Comparison of ENCODE assay signal across 11 cellular contexts in the genomic region with DNA sequence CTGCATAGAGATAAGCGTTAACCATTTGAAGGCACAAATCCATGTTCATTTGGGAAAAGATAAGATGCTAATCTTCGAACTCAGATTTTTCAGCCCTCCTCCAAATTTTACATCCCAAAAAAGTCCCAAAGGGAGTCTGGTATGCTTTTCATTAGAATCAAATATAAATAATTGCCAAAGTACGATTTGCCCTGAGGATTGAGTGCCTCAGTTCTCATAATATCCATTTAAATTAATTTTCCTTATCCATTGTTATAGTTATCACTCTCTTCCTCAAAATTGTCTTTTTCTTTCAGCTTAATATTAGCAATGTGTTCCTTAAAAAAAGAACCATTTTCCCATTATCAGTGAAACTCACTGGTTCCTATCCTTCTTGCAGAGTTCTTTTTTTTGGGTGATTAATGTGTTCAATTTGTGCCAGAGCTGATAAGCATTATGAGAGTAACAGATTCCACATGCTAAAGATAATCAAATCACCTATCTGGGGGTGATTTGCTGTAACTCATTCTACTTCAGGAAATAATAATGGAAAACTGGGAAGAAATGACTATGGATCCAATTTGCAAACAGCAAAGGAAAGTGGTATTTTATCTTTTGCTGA. TPM values are rescaled to one million over a fixed set of nuclear protein-coding genes. Genes with fewer than 3 reads are reported as not detected.
DNase-seq lines count a peak whose midpoint lies in the region; ATAC-seq and TF ChIP-seq lines count a peak whose summit lies in the region.
"Had no signal": no experiment of that assay in that cellular context is flagged by ENCODE, and none has a peak within 500 bp of the region (broad histone marks: within the 10 kb centered on the region; RNA-seq: fewer than 3 reads in every experiment).

No MANE protein-coding gene starts in this region.

- H3K36me3 ChIP-seq in IMR-90 (ENCODE audit: control insufficient read depth, insufficient read depth, low read length) (no peaks in the 10 kb centered on the region), lung (ENCODE audit: control insufficient read depth in 2 of 2, insufficient read depth in 2 of 2, low read length in 2 of 2) (no peaks in the 10 kb centered on the region)

- no peaks in the 10 kb centered on the region for H4K20me1 ChIP-seq in IMR-90 (ENCODE audit: insufficient read depth, low read length)

- H3K27me3 ChIP-seq in IMR-90 (ENCODE audit: control insufficient read depth, insufficient read depth, low read length) = no peaks in the 10 kb centered on the region
- H3K27me3 ChIP-seq in lung (ENCODE audit: control insufficient read depth, insufficient read depth) = no peaks in the 10 kb centered on the region

- H2AFZ ChIP-seq in IMR-90 (replicated peaks; ENCODE audit: low read length, poor library complexity) = peak overlapping the region; percentile 93

- H3K9me3 ChIP-seq in IMR-90 (ENCODE audit: control insufficient read depth, insufficient read depth, low read length) (no peaks in the 10 kb centered on the region), lung (ENCODE audit: control insufficient read depth in 2 of 2, insufficient read depth in 1 of 2, low read length in 1 of 2) (no peaks in the 10 kb centered on the region)

- 0 out of 4 replicates have a peak, but pooled peaks cover 0 to 3% of the 10 kb centered on the region in 2 experiments for H3K79me1 ChIP-seq in IMR-90 (ENCODE audit: low read depth in 1 of 2, low read length in 2 of 2)

- H3K4ac ChIP-seq in IMR-90 (ENCODE audit: low read depth, low read length) = peak overlapping the region; percentile 98

- peak overlapping the region; percentile 85 for H2BK5ac ChIP-seq in IMR-90 (ENCODE audit: low read depth, low read length, poor library complexity, severe bottlenecking)

- H4K91ac ChIP-seq in IMR-90 (ENCODE audit: insufficient read depth, low read depth, low read length) = peak overlapping the region; percentile 96

- peak overlapping the region; percentile 100 for H3K18ac ChIP-seq in IMR-90 (ENCODE audit: low read depth, low read length)

- H3K4me2 ChIP-seq in IMR-90 (ENCODE audit: low read depth, low read length) = peak overlapping the region; percentile 98

- TF ChIP-seq CTCF in IMR-90 (conservative IDR thresholded peaks at IDR 0.05; ENCODE audit: low read depth, low read length) = no peak
- TF ChIP-seq CTCF in lung (IDR thresholded peaks at IDR 0.05; ENCODE audit: control extremely low read depth, extremely low read depth) = no peak

- peak overlapping the region; percentile 96 for H2BK20ac ChIP-seq in IMR-90 (ENCODE audit: low read depth, low read length)

- CTCF ChIA-PET in IMR-90 (lab: Yijun Ruan, JAX) = interaction anchor here (1.5 kb wide), 1 partner anchor 24 kb away, joined by 3 read pairs; no protein-coding TSS in a partner anchor

- peak overlapping the region; percentile 95 for H4K5ac ChIP-seq in IMR-90 (ENCODE audit: low read depth, low read length)

- H2AK5ac ChIP-seq in IMR-90 (ENCODE audit: low read depth, low read length) = peak overlapping the region; percentile 78; the same call in 1 of the 2 replicates

- dilution Hi-C loops in IMR-90 (cut with HindIII; ENCODE audit: low sequenced_read_pairs, unreplicated experiment) = no loop called here

- TSS peak; percentile 68 for BruUV-seq in IMR-90 (replicated peaks; lab: Mats Ljungman, UMichigan)

- no CpG with 5 or more reads among the region's 3 CpGs for WGBS in IMR-90 (ENCODE audit: extremely low coverage in 2 of 2, insufficient read length in 1 of 2), 2 experiments
- 40 to 66% methylated on average over 3 of the region's 3 CpGs for WGBS in lung, 2 donors

- in situ Hi-C loops in IMR-90 (cut with MboI; ENCODE audit: low sequenced_read_pairs) = no loop called here

- POLR2A ChIA-PET in IMR-90 (lab: Charles Lee; ENCODE audit: unreplicated experiment) = interaction anchor here (0.5 kb wide), 1 partner anchor 58 kb away, joined by 3 read pairs; no protein-coding TSS in a partner anchor

- H3K9me1 ChIP-seq in IMR-90 (ENCODE audit: insufficient read depth, low read length) = peaks cover 3% of the 10 kb centered on the region; the same call in 1 of the 2 replicates

- peaks cover 10% of the 10 kb centered on the region for H3K4me1 ChIP-seq in IMR-90 (ENCODE audit: control insufficient read depth, insufficient read depth, low read length)
- peaks cover 0 to 8% of the 10 kb centered on the region in 2 donors for H3K4me1 ChIP-seq in lung (ENCODE audit: control insufficient read depth in 2 of 2, insufficient read depth in 2 of 2, low read length in 2 of 2)

- H2AK9ac ChIP-seq in IMR-90 (replicated peaks; ENCODE audit: low read depth, low read length, poor library complexity) = peak overlapping the region; percentile 73

- H2BK15ac ChIP-seq in IMR-90 (ENCODE audit: low read depth, low read length) = peak overlapping the region; percentile 81

- peak overlapping the region; percentile 98 for H3K14ac ChIP-seq in IMR-90 (replicated peaks; ENCODE audit: low read depth, low read length)

- intact Hi-C loops in IMR-90 (cut with micrococcal nuclease) = loop anchor here (5.0 to 10.0 kb wide), 2 partner anchors 310 to 537 kb away; a partner anchor contains a TSS

- peak overlapping the region; percentile 93 for H3K56ac ChIP-seq in IMR-90 (ENCODE audit: extremely low read depth, insufficient read depth, low read length)

- H3K23ac ChIP-seq in IMR-90 (ENCODE audit: low read depth, low read length) = peak overlapping the region; percentile 81

- no peak for TF ChIP-seq POLR2A in IMR-90 (IDR thresholded peaks at IDR 0.05; ENCODE audit: low read depth, low read length)

- no peak for TF ChIP-seq RAD21 in IMR-90 (IDR thresholded peaks at IDR 0.05; ENCODE audit: low read length)

- H3K4me3 ChIP-seq in IMR-90 (ENCODE audit: insufficient read depth, low read depth, low read length) (peak overlapping the region; percentile 80), lung (peak overlapping the region; percentile 36)

- H3K27ac ChIP-seq in IMR-90 (ENCODE audit: insufficient read depth, low read length) (peak overlapping the region; percentile 88), cingulate gyrus (ENCODE audit: low read depth, low read length) (peak overlapping the region; percentile 88), lung (ENCODE audit: low read depth in 1 of 2, low read length in 1 of 2) (peak overlapping the region; percentile 45 to 87)

- ATAC-seq in IMR-90 (ENCODE audit: low read depth) (no peak), lung (ENCODE audit: insufficient read depth, low FRiP score) (no peak), GM21576 (IDR thresholded peaks at IDR 0.05; ENCODE audit: unreplicated experiment) (no peak), HG03108 (IDR thresholded peaks at IDR 0.05; ENCODE audit: unreplicated experiment) (no peak)
- ATAC-seq: stimulated activated naive B cell treated with anti-CD40 and anti-IgM and Interleukin-4, amounts not matched to agents 10 μg/mL and 1 μg/mL and 100 μg/mL, for 72 hours had no signal

- peak overlapping the region; percentile 97 for H2BK120ac ChIP-seq in IMR-90 (ENCODE audit: low read depth, low read length)

- H4K8ac ChIP-seq in IMR-90 (ENCODE audit: low read depth in 2 of 2, low read length in 2 of 2) = peak overlapping the region; percentile 93 to 99

- H3K9ac ChIP-seq in IMR-90 (ENCODE audit: low read depth, low read length) = peak overlapping the region; percentile 85

- DNase-seq in IMR-90 (no peak), lung (ENCODE audit: low spot score) (no peak), superior temporal gyrus (ENCODE audit: extremely low spot score) (peak; percentile 53), MV-4-11 (lab: John Stamatoyannopoulos, UW) (no peak), EL (no peak)
- DNase-seq: activated CD4-positive, alpha-beta T cell treated with anti-CD3 and anti-CD28 coated beads, Interleukin-2, amount 50 U/mL, for 1 hour; stimulated activated naive B cell treated with anti-CD40 and anti-IgM and Interleukin-4, amounts not matched to agents 10 μg/mL and 1 μg/mL and 100 μg/mL, for 72 hours had no signal

TF ChIP-seq in IMR-90, 13 proteins besides CTCF, POLR2A, EP300 and RAD21:
- TF ChIP-seq SMC3 (IDR thresholded peaks at IDR 0.05; ENCODE audit: low read depth, low read length) = no peak
- TF ChIP-seq, protein P1, sequence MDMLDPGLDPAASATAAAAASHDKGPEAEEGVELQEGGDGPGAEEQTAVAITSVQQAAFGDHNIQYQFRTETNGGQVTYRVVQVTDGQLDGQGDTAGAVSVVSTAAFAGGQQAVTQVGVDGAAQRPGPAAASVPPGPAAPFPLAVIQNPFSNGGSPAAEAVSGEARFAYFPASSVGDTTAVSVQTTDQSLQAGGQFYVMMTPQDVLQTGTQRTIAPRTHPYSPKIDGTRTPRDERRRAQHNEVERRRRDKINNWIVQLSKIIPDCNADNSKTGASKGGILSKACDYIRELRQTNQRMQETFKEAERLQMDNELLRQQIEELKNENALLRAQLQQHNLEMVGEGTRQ (IDR thresholded peaks at IDR 0.05; ENCODE audit: low read depth, low read length) = no peak
- TF ChIP-seq MXI1 (IDR thresholded peaks at IDR 0.05; ENCODE audit: borderline replicate concordance, low read depth, low read length) = no peak
- TF ChIP-seq, protein P2, sequence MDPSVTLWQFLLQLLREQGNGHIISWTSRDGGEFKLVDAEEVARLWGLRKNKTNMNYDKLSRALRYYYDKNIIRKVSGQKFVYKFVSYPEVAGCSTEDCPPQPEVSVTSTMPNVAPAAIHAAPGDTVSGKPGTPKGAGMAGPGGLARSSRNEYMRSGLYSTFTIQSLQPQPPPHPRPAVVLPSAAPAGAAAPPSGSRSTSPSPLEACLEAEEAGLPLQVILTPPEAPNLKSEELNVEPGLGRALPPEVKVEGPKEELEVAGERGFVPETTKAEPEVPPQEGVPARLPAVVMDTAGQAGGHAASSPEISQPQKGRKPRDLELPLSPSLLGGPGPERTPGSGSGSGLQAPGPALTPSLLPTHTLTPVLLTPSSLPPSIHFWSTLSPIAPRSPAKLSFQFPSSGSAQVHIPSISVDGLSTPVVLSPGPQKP (IDR thresholded peaks at IDR 0.05; ENCODE audit: borderline replicate concordance, low read depth, low read length) = no peak
- no peak for TF ChIP-seq NFE2L2 (IDR thresholded peaks at IDR 0.05; ENCODE audit: low read depth, low read length)
- no peak for TF ChIP-seq MAFK (IDR thresholded peaks at IDR 0.05; ENCODE audit: low read depth, low read length)
- TF ChIP-seq RFX5 (IDR thresholded peaks at IDR 0.05; ENCODE audit: low read depth, low read length) = no peak
- no peak for TF ChIP-seq CHD1 (IDR thresholded peaks at IDR 0.05; ENCODE audit: low read depth, low read length)
- TF ChIP-seq CEBPB (IDR thresholded peaks at IDR 0.05; ENCODE audit: low read depth, low read length) = no peak
- TF ChIP-seq RCOR1 (IDR thresholded peaks at IDR 0.05; ENCODE audit: insufficient replicate concordance, low read length) = no peak
- no peak for TF ChIP-seq MAZ (IDR thresholded peaks at IDR 0.05; ENCODE audit: borderline replicate concordance, low read depth, low read length)
- TF ChIP-seq BHLHE40 (IDR thresholded peaks at IDR 0.05; ENCODE audit: low read depth, low read length) = no peak
- no peak for TF ChIP-seq FOS (IDR thresholded peaks at IDR 0.05; ENCODE audit: low read depth, low read length)

RNA-seq across cellular contexts. Expression of a gene that starts 0.7 kb away (rescaled TPM):
- total RNA-seq in IMR-90 (2012; rRNA removed) (12.2 and 14.2 TPM in 2 replicates), lung (100 to 1,000 TPM in 1 of 2 donors, 10 to 100 TPM in 1; 45.9 to 135 TPM)
- polyA plus RNA-seq in IMR-90 (2012; rRNA removed) (6.3 and 6.4 TPM in 2 replicates), lung (10 to 100 TPM; 62.2 to 91.8 TPM)
- 2.7 and 2.8 TPM in 2 replicates for polyA plus RNA-seq in IMR-90 (2012; cell fraction: cytosol; rRNA removed)
- polyA plus RNA-seq in IMR-90 (2012; cell fraction: nucleus; rRNA removed; ENCODE audit: low replicate concordance) = 0.25 and 5.2 TPM in 2 replicates
- polyA plus RNA-seq: neural cell had no signal
